15 cellular contexts compared by ENCODE assay signal in genomic region chr4:37994569-37994968, GRCh38. TPM values are rescaled to one million over a fixed set of nuclear protein-coding genes. Genes with fewer than 3 reads are reported as not detected.
A peak's percentile ranks its signal among the peaks of the same experiment; 100 is the strongest.
DNase-seq lines count a peak whose midpoint lies in the region; ATAC-seq and TF ChIP-seq lines count a peak whose summit lies in the region.
"Had no signal": no experiment of that assay in that cellular context is flagged by ENCODE, and none has a peak within 500 bp of the region (broad histone marks: within the 10 kb centered on the region; RNA-seq: fewer than 3 reads in every experiment).

No MANE protein-coding gene starts in this region.

- TF ChIP-seq POLR2A in prostate gland (IDR thresholded peaks at IDR 0.05): no peak

- ATAC-seq in GM21515 (IDR thresholded peaks at IDR 0.05; ENCODE audit: unreplicated experiment): peak; percentile 63
- peak; percentile 56 for ATAC-seq in HG03460 (IDR thresholded peaks at IDR 0.05; ENCODE audit: unreplicated experiment)
- peak; percentile 40 to 41 for ATAC-seq in naive B cell (ENCODE audit: low read depth in 2 of 2)
- ATAC-seq in GM18907 (IDR thresholded peaks at IDR 0.05; ENCODE audit: unreplicated experiment): no peak
- no peak for ATAC-seq in HG03108 (IDR thresholded peaks at IDR 0.05; ENCODE audit: unreplicated experiment)
- ATAC-seq: activated T-cell treated with anti-CD3 and anti-CD28 coated beads, Interleukin-2, amount 50 U/mL, for 72 hours; heart left ventricle had no signal

- no peak overlapping the region for H3K4me3 ChIP-seq in prostate gland
- H3K4me3 ChIP-seq: colonic mucosa, heart left ventricle had no signal

- H3K36me3 ChIP-seq in prostate gland: no peaks in the 10 kb centered on the region
- H3K36me3 ChIP-seq: colonic mucosa, heart left ventricle had no signal

- H3K9me3 ChIP-seq in prostate gland: no peaks in the 10 kb centered on the region
- H3K9me3 ChIP-seq: colonic mucosa, heart left ventricle had no signal

- TF ChIP-seq CTCF in GM13976 (IDR thresholded peaks at IDR 0.05; ENCODE audit: borderline replicate concordance, control extremely low read depth, extremely low read depth, insufficient read depth, missing control alignments): no peak
- TF ChIP-seq CTCF in prostate gland (IDR thresholded peaks at IDR 0.05): no peak

- peaks cover 49 to 87% (median 70%) of the 10 kb centered on the region in 3 donors for H3K4me1 Mint-ChIP-seq in naive B cell

- peaks cover 0 to 18% of the 10 kb centered on the region in 2 donors for H3K36me3 Mint-ChIP-seq in naive B cell

- H3K4me1 ChIP-seq in prostate gland (replicated peaks): no peaks in the 10 kb centered on the region

- H3K9me3 Mint-ChIP-seq in naive B cell: peaks cover 0 to 6% (median 2%) of the 10 kb centered on the region in 7 donors
- H3K9me3 Mint-ChIP-seq: activated T-cell treated with anti-CD3 and anti-CD28 coated beads, Interleukin-2, amount 50 U/mL, for 72 hours; T-helper 1 cell treated with Interleukin-12 subunit alpha and Interleukin-12 subunit beta and Interleukin-4 antibody, amounts not matched to agents 30 μg/mL and 1 μg/mL, for 36 hours had no signal

- peak overlapping the region; percentile 71 to 89 (median 76) for H3K27ac Mint-ChIP-seq in naive B cell
- H3K27ac Mint-ChIP-seq: activated T-cell treated with anti-CD3 and anti-CD28 coated beads, Interleukin-2, amount 50 U/mL, for 72 hours; T-helper 1 cell treated with Interleukin-12 subunit alpha and Interleukin-12 subunit beta and Interleukin-4 antibody, amounts not matched to agents 30 μg/mL and 1 μg/mL, for 36 hours had no signal

- intact Hi-C loops in prostate gland (cut with DNase I): no loop called here

- in situ Hi-C loops in GM13976 (cut with MboI; ENCODE audit: low sequenced_read_pairs, unreplicated experiment): no loop called here

- no peaks in the 10 kb centered on the region for H3K27me3 Mint-ChIP-seq in naive B cell

- H3K27ac ChIP-seq in prostate gland: no peak overlapping the region
- H3K27ac ChIP-seq: colonic mucosa had no signal

- peak overlapping the region in 7 of 8 donors; percentile 41 to 77 (median 68) for H3K4me3 Mint-ChIP-seq in naive B cell
- H3K4me3 Mint-ChIP-seq: activated T-cell treated with anti-CD3 and anti-CD28 coated beads, Interleukin-2, amount 50 U/mL, for 72 hours; T-helper 1 cell treated with Interleukin-12 subunit alpha and Interleukin-12 subunit beta and Interleukin-4 antibody, amounts not matched to agents 30 μg/mL and 1 μg/mL, for 36 hours had no signal

- no peaks in the 10 kb centered on the region for H3K27me3 ChIP-seq in prostate gland (replicated peaks; ENCODE audit: insufficient read depth)
- H3K27me3 ChIP-seq: colonic mucosa, heart left ventricle had no signal

- WGBS in prostate gland: 52% methylated on average over 3 of the region's 3 CpGs

- DNase-seq in GM13976 (ENCODE audit: low spot score) (peak; percentile 45), naive B cell (no peak), prostate gland (ENCODE audit: low spot score) (no peak), NCI-H748 treated with DMSO at 0.1 percent for 48 hours (lab: John Stamatoyannopoulos, UW) (no peak)
- DNase-seq: activated T-cell treated with anti-CD3 and anti-CD28 coated beads, Interleukin-2, amount 50 U/mL, for 72 hours; colonic mucosa; heart left ventricle; IMR-90; NCI-H510A treated with DMSO at 0.1 percent for 48 hours; stimulated activated CD4-positive, alpha-beta T cell treated with anti-CD3 and anti-CD28 coated beads, Interleukin-2, amount 100 ng/mL, for 24 hours had no signal

RNA-seq across cellular contexts. Expression of gene PTTG2, which starts 34.4 kb away (rescaled TPM):
- 1 to 10 TPM in 1 of 6 donors, under 1 TPM in 3, not detected in 2; 0.51 to 1.4 (median 0.84) TPM for polyA plus RNA-seq in naive B cell (ENCODE audit: low read depth in 6 of 6)
- 1 to 10 TPM in 1 of 2 donors, not detected in 1; 2.6 TPM for total RNA-seq in prostate gland
- total RNA-seq: activated T-cell treated with anti-CD3 and anti-CD28 coated beads, Interleukin-2, amount 50 U/mL, for 72 hours; IMR-90 had no signal
- polyA plus RNA-seq: IMR-90 had no signal

Comparison
In these comparisons a context has a peak if more than half of its experiments do, and no peak if none do; other contexts are left out.
1. ATAC-seq: peak in GM21515 (single experiment), HG03460 (single experiment) and naive B cell (2 of 2); none in GM18907 (single experiment) and HG03108 (single experiment).